ENCODE assay signal across 8 cellular contexts in the genomic region with DNA sequence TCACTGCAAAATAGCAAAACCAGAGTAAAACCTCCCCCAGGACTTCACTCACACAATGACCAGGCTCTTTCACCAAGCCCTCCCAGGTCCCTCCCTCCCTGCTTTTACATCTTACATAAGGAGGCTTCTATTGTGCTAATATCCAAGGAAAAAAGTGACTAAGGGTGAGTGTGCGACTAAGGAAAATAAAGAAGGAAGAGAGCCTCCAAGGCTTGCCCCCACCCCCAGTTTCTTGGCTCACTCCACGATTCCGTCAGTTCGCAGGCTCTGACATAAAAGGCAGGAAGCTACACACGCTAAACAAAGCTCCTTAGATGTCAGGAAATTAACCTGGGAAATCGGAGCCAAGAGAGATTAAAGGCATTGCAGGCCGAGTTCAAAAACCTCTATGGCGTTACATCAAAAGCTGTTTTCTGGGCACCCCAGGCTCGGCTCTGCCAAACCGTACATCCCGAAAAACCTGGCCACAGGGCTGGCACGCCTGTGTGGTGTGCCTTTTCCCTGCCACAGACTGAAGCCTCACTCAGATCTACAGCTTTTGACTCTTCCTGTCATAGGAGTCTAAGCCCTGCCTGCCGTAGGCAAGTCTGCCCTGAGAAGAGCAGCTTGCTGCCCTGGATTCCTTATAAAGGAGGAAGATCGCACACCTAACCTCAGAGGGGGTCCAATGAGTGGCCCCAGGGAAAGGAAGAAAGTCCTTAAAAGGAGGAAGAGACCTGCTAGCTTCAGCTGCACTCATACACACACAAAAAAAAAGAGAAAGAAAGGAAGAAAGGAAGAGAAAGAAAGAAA.
A peak's percentile ranks its signal among the peaks of the same experiment; 100 is the strongest.
DNase-seq lines count a peak whose midpoint lies in the region; TF ChIP-seq lines count a peak whose summit lies in the region.

No MANE protein-coding gene starts in this region.

- H3K36me3 Mint-ChIP-seq in glutamatergic neuron (ENCODE audit: unreplicated experiment): no peaks in the 10 kb centered on the region

- peaks cover 22% of the 10 kb centered on the region for H3K4me1 Mint-ChIP-seq in glutamatergic neuron (ENCODE audit: low read depth, unreplicated experiment)

- H3K27me3 ChIP-seq in PC-9 (ENCODE audit: insufficient read depth, low read depth): no peaks in the 10 kb centered on the region
- H3K27me3 ChIP-seq in fibroblast of lung (ENCODE audit: control insufficient read depth, insufficient read depth, low read length): no peaks in the 10 kb centered on the region
- H3K27me3 ChIP-seq in neural cell (ENCODE audit: insufficient read depth, low read depth, low read length): no peaks in the 10 kb centered on the region

- H3K9me3 Mint-ChIP-seq in glutamatergic neuron (ENCODE audit: unreplicated experiment): peaks cover 2% of the 10 kb centered on the region

- H3K4me3 Mint-ChIP-seq in glutamatergic neuron (ENCODE audit: unreplicated experiment): no peak overlapping the region

- H3K79me2 ChIP-seq in PC-9 (ENCODE audit: low read depth) (no peaks in the 10 kb centered on the region), fibroblast of lung (ENCODE audit: control insufficient read depth, insufficient read depth, low read length) (no peaks in the 10 kb centered on the region), neural cell (replicated peaks; ENCODE audit: insufficient read depth, low read length) (no peaks in the 10 kb centered on the region)

- no peaks in the 10 kb centered on the region for H3K9me3 ChIP-seq in PC-9 (ENCODE audit: insufficient read depth, low read depth)
- no peaks in the 10 kb centered on the region for H3K9me3 ChIP-seq in fibroblast of lung (ENCODE audit: control insufficient read depth, insufficient read depth, low read depth, low read length)
- H3K9me3 ChIP-seq in neural cell (ENCODE audit: low read length): no peaks in the 10 kb centered on the region

- H3K27ac ChIP-seq in PC-9 (peak overlapping the region; percentile 100), fibroblast of lung (ENCODE audit: insufficient read depth, low read length) (peak overlapping the region; percentile 96), neural cell (ENCODE audit: low read length) (no peak overlapping the region)

- TSS peak; percentile 90 for BruUV-seq in PC-9 (replicated peaks; lab: Mats Ljungman, UMichigan)

- peak; percentile 90 for DNase-seq in H4 (ENCODE audit: low spot score)
- DNase-seq in PC-9: peak; percentile 62 to 88
- peak; percentile 98 to 99 for DNase-seq in fibroblast of lung (ENCODE audit: low read depth in 2 of 2)
- no peak for DNase-seq in activated CD4-positive, CD25-positive, alpha-beta regulatory T cell treated with anti-CD3 and anti-CD28 coated beads, Interleukin-2, amount 50 U/mL, for 72 hours
- no peak for DNase-seq in GM20000 (ENCODE audit: low spot score)
- DNase-seq in glutamatergic neuron: no peak
- no peak for DNase-seq in HEK293T (ENCODE audit: extremely low spot score)

- H3K4me1 ChIP-seq in PC-9 (replicated peaks; ENCODE audit: insufficient read depth): peaks cover 77% of the 10 kb centered on the region
- peaks cover 27% of the 10 kb centered on the region for H3K4me1 ChIP-seq in fibroblast of lung (ENCODE audit: control insufficient read depth, extremely low read depth, insufficient read depth, low read length)

- peak overlapping the region; percentile 33; the same call in 1 of the 2 replicates for H2AFZ ChIP-seq in PC-9
- peak overlapping the region; percentile 23 for H2AFZ ChIP-seq in fibroblast of lung (ENCODE audit: low read length)
- H2AFZ ChIP-seq in neural cell (ENCODE audit: low read depth, low read length): no peak overlapping the region

- peaks cover 5% of the 10 kb centered on the region for H3K27me3 Mint-ChIP-seq in glutamatergic neuron (ENCODE audit: unreplicated experiment)

- peak overlapping the region; percentile 47; the same call in 1 of the 2 replicates for H3K4me3 ChIP-seq in PC-9
- peak overlapping the region in 1 of 4 experiments; percentile 3 for H3K4me3 ChIP-seq in fibroblast of lung (replicated peaks in 1 of 4; ENCODE audit: control extremely low read depth in 1 of 4, insufficient read depth in 1 of 4, low read depth in 3 of 4, low read length in 4 of 4)
- H3K4me3 ChIP-seq in neural cell (ENCODE audit: low read length): peak overlapping the region; percentile 18

- no peak for TF ChIP-seq EP300 in neural cell (conservative IDR thresholded peaks at IDR 0.05; ENCODE audit: poor library complexity, severe bottlenecking)

- H3K4me2 ChIP-seq in PC-9: peak overlapping the region; percentile 88
- peak overlapping the region; percentile 71 for H3K4me2 ChIP-seq in fibroblast of lung (ENCODE audit: extremely low read depth, insufficient read depth, low read length)
- no peak overlapping the region for H3K4me2 ChIP-seq in neural cell (ENCODE audit: low read length)

- POLR2A ChIA-PET in PC-9 (lab: Charles Lee; ENCODE audit: unreplicated experiment): interaction anchor here (0.6 to 0.8 kb wide), 7 partner anchors 30 to 509 kb away, joined by 3 to 9 read pairs (median 5); no protein-coding TSS in a partner anchor
- POLR2A ChIA-PET in HEK293T (lab: Yijun Ruan, JAX): interaction anchor here (1.4 kb wide), 1 partner anchor 130 kb away, joined by 4 read pairs; no protein-coding TSS in a partner anchor

- TF ChIP-seq RAD21 in neural cell (conservative IDR thresholded peaks at IDR 0.05): no peak

- intact Hi-C loops in PC-9 (cut with micrococcal nuclease; ENCODE audit: unreplicated experiment): loop anchor here (1.0 to 5.0 kb wide), 3 partner anchors 34 to 97 kb away; no protein-coding TSS in a partner anchor

- no peak for TF ChIP-seq CTCF in PC-9 (conservative IDR thresholded peaks at IDR 0.05)
- no peak for TF ChIP-seq CTCF in fibroblast of lung (conservative IDR thresholded peaks at IDR 0.05 in 1 of 2, IDR thresholded peaks at IDR 0.05 in 1 of 2; ENCODE audit: low read depth in 1 of 2, low read length in 2 of 2)
- no peak for TF ChIP-seq CTCF in neural cell (IDR thresholded peaks at IDR 0.05; ENCODE audit: poor library complexity, severe bottlenecking)
- no peak for TF ChIP-seq CTCF in GM20000 (IDR thresholded peaks at IDR 0.05; ENCODE audit: extremely low read depth, missing control alignments)
- no peak for TF ChIP-seq CTCF in glutamatergic neuron (IDR thresholded peaks at IDR 0.05; ENCODE audit: partially characterized antibody, unreplicated experiment)

- no peak overlapping the region for H3K27ac Mint-ChIP-seq in glutamatergic neuron (ENCODE audit: unreplicated experiment)

- CTCF ChIA-PET in PC-9 (lab: Charles Lee) (interaction anchor here (0.7 to 1.0 kb wide), 2 partner anchors 58 to 64 kb away, joined by 3 to 4 read pairs; no protein-coding TSS in a partner anchor), HEK293T (lab: Yijun Ruan, JAX) (no interaction called here)

- H4K20me1 ChIP-seq in PC-9 (ENCODE audit: insufficient read depth): no peaks in the 10 kb centered on the region
- no peaks in the 10 kb centered on the region for H4K20me1 ChIP-seq in fibroblast of lung (ENCODE audit: control insufficient read depth, extremely low read depth, insufficient read depth, low read length)
- no peaks in the 10 kb centered on the region for H4K20me1 ChIP-seq in neural cell (ENCODE audit: insufficient read depth)

- H3K9me2 ChIP-seq in PC-9 (ENCODE audit: insufficient read depth): no peaks in the 10 kb centered on the region
- no peaks in the 10 kb centered on the region for H3K9me2 ChIP-seq in neural cell (ENCODE audit: insufficient read depth, low read length)

- no peaks in the 10 kb centered on the region for H3K36me3 ChIP-seq in PC-9 (ENCODE audit: low read depth)
- no peaks in the 10 kb centered on the region for H3K36me3 ChIP-seq in fibroblast of lung (ENCODE audit: control insufficient read depth, insufficient read depth, low read length)
- no peaks in the 10 kb centered on the region for H3K36me3 ChIP-seq in neural cell (ENCODE audit: insufficient read depth, low read length)

- H3F3A ChIP-seq in PC-9 (ENCODE audit: insufficient read depth, low read depth) (peaks cover 44% of the 10 kb centered on the region), neural cell (ENCODE audit: insufficient read depth, low read length, poor library complexity, severe bottlenecking) (no peaks in the 10 kb centered on the region)

- peak overlapping the region; percentile 51 for H3K9ac ChIP-seq in fibroblast of lung (ENCODE audit: insufficient read depth, low read length)
- peak overlapping the region; percentile 35 for H3K9ac ChIP-seq in neural cell (ENCODE audit: low read length)

TF ChIP-seq in HEK293T, 16 proteins besides CTCF, POLR2A, EP300 and RAD21:
- TF ChIP-seq ELF4 (IDR thresholded peaks at IDR 0.05) (no peak), NFRKB (IDR thresholded peaks at IDR 0.05) (no peak)

Comparison
In these comparisons a context has a peak if more than half of its experiments do, and no peak if none do; other contexts are left out.
1. DNase-seq: peak in H4 (single experiment), PC-9 (2 of 2) and fibroblast of lung (2 of 2); none in activated CD4-positive, CD25-positive, alpha-beta regulatory T cell treated with anti-CD3 and anti-CD28 coated beads, Interleukin-2, amount 50 U/mL, for 72 hours (single experiment), GM20000 (single experiment), glutamatergic neuron (single experiment) and HEK293T (single experiment).